17 cellular contexts compared by ENCODE assay signal in the genomic region with DNA sequence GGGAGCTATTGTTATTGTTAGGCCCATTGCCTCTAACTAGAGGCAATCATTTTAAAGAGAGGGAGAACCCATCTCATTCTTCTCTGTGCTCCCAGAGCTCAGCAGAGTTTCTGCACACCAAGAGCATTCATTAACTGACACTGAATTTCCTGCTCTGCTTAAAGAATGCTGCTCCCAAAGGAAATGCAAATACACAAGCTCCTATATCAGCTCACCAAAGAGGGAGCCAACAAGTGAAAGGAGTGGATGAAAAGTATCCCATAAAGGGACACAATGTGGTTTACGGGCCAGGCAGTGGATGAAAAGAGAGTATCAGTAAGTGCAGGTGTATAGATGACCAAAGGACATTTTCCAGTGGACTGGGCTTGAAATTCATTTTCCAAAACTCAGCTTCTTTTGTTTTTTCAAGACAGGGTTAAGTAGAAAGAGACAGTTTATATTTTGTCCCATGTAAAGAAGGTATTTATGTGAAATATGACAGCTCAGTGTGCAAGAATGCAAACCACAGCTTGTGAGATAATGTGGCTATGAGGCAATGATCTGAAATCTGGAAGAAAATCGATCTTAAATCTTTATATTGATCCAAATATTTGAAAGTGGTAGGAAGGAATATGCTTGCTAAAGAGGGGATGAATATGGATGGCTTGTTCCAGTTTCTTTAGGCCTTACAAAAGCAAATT.
DNase-seq lines count a peak whose midpoint lies in the region; ATAC-seq lines count a peak whose summit lies in the region.
"Had no signal": no experiment of that assay in that cellular context is flagged by ENCODE, and none has a peak within 500 bp of the region (broad histone marks: within the 10 kb centered on the region; RNA-seq: fewer than 3 reads in every experiment).

No MANE protein-coding gene starts in this region.

- H3K4me1 ChIP-seq in NT2/D1 (ENCODE audit: insufficient read depth, insufficient read length), result no peaks in the 10 kb centered on the region
- H3K4me1 ChIP-seq: upper lobe of right lung had no signal

- H3K9ac ChIP-seq in NT2/D1 (ENCODE audit: insufficient read length, low read depth), result no peak overlapping the region

- ATAC-seq in GM18861 (IDR thresholded peaks at IDR 0.05; ENCODE audit: unreplicated experiment), result no peak
- ATAC-seq: activated naive CD4-positive, alpha-beta T cell treated with anti-CD3 and anti-CD28 coated beads, Interleukin-2, amount 50 U/mL, for 72 hours; mucosa of descending colon; upper lobe of right lung had no signal

- no peaks in the 10 kb centered on the region for H3K36me3 ChIP-seq in NT2/D1 (ENCODE audit: insufficient read depth, insufficient read length, low read length)
- H3K36me3 ChIP-seq: esophagus squamous epithelium, upper lobe of right lung, WERI-Rb-1 had no signal

- no peaks in the 10 kb centered on the region for H3K9me3 ChIP-seq in NT2/D1 (ENCODE audit: insufficient read depth, low read length)
- H3K9me3 ChIP-seq: esophagus squamous epithelium, mucosa of descending colon, upper lobe of right lung had no signal

- H3K4me3 ChIP-seq in NT2/D1 (ENCODE audit: insufficient read length, low read depth), result no peak overlapping the region
- H3K4me3 ChIP-seq: coronary artery, esophagus squamous epithelium, mucosa of descending colon, upper lobe of right lung had no signal

- peak overlapping the region; percentile 83 for H3K27ac ChIP-seq in epithelial cell of prostate
- H3K27ac ChIP-seq: coronary artery, esophagus squamous epithelium, upper lobe of right lung, WERI-Rb-1 had no signal

- H3K27me3 ChIP-seq in NT2/D1 (ENCODE audit: insufficient read depth, insufficient read length), result no peaks in the 10 kb centered on the region
- H3K27me3 ChIP-seq: esophagus squamous epithelium, upper lobe of right lung had no signal

- DNase-seq in EH (ENCODE audit: low read depth), result peak; percentile 53
- peak; percentile 71 for DNase-seq in NT2/D1 (ENCODE audit: low read depth, low spot score)
- DNase-seq in epithelial cell of prostate (ENCODE audit: low read depth, low spot score), result no peak
- DNase-seq in non-pigmented ciliary epithelial cell (ENCODE audit: low read depth), result peak; percentile 42
- DNase-seq in DMS 273 treated with DMSO at 0.1 percent for 48 hours (lab: John Stamatoyannopoulos, UW), result no peak
- DNase-seq in NCI-H510A treated with DMSO at 0.1 percent for 48 hours (lab: John Stamatoyannopoulos, UW), result no peak
- DNase-seq in stimulated activated CD4-positive, alpha-beta T cell treated with anti-CD3 and anti-CD28 coated beads, Interleukin-2, amount 100 ng/mL, for 48 hours, result no peak
- DNase-seq: C1 segment of cervical spinal cord; esophagus squamous epithelium; mucosa of descending colon; NCI-H2029 treated with DMSO at 0.1 percent for 48 hours; stimulated activated CD8-positive, alpha-beta memory T cell treated with anti-CD3 and anti-CD28 coated beads, Interleukin-4, amount 100 ng/mL, for 48 hours; upper lobe of right lung; WERI-Rb-1 had no signal

Comparison
In these comparisons a context has a peak if more than half of its experiments do, and no peak if none do; other contexts are left out.
1. DNase-seq: peak in EH (single experiment), NT2/D1 (single experiment) and non-pigmented ciliary epithelial cell (single experiment); none in epithelial cell of prostate (single experiment), DMS 273 treated with DMSO at 0.1 percent for 48 hours (single experiment), NCI-H510A treated with DMSO at 0.1 percent for 48 hours (single experiment) and stimulated activated CD4-positive, alpha-beta T cell treated with anti-CD3 and anti-CD28 coated beads, Interleukin-2, amount 100 ng/mL, for 48 hours (0 of 2).